1 cellular context compared by ENCODE assay signal in the genomic region with DNA sequence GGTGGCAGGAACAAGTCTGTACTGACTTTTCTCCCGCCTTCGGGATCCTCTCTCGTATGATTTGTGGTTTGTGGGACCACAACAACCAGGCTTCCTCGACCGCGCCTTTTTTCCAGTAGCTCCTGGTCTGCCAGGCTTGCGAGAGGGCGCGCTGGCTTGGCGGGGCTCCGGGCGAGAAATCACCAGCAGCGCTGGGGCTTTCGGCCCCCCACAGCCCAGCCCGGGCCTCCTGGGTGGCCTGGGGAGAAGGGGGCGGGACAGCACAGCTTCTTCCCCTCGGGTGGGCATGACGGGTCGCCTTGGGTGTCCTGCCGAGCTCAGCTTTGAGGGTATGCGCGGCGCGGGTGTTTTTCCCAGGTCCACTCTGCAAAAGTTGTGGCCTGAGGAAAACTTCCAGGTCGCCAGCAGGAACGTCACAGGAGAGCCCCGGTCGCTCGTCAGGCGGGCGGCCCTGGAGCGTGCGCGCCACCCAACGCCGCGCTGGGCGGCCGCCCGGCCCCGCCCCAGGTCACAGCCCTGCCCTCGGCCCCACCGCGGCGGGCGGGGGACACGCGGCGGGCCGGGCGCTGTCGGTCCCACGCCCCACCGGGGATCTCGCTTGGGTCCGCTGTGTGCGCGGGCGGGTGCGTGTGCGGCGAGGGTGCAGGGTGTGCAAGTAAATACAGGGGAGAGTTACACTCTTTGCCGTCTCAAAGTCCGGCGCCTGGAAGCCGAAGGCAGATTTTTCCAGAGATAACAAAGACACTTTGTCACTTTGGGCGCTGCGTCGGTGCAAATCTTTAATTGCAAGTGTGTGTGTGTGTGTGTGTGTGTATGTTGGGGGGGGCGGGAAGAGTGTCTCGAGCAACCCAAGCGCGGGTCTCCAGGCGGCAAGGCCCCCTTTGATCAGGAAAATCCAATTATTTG.
TF ChIP-seq lines count a peak whose summit lies in the region.

No MANE protein-coding gene starts in this region.

TF ChIP-seq in HepG2, 621 proteins besides CTCF, POLR2A, EP300 and RAD21 (continued from another document and continues in another):
- TF ChIP-seq, protein P1, sequence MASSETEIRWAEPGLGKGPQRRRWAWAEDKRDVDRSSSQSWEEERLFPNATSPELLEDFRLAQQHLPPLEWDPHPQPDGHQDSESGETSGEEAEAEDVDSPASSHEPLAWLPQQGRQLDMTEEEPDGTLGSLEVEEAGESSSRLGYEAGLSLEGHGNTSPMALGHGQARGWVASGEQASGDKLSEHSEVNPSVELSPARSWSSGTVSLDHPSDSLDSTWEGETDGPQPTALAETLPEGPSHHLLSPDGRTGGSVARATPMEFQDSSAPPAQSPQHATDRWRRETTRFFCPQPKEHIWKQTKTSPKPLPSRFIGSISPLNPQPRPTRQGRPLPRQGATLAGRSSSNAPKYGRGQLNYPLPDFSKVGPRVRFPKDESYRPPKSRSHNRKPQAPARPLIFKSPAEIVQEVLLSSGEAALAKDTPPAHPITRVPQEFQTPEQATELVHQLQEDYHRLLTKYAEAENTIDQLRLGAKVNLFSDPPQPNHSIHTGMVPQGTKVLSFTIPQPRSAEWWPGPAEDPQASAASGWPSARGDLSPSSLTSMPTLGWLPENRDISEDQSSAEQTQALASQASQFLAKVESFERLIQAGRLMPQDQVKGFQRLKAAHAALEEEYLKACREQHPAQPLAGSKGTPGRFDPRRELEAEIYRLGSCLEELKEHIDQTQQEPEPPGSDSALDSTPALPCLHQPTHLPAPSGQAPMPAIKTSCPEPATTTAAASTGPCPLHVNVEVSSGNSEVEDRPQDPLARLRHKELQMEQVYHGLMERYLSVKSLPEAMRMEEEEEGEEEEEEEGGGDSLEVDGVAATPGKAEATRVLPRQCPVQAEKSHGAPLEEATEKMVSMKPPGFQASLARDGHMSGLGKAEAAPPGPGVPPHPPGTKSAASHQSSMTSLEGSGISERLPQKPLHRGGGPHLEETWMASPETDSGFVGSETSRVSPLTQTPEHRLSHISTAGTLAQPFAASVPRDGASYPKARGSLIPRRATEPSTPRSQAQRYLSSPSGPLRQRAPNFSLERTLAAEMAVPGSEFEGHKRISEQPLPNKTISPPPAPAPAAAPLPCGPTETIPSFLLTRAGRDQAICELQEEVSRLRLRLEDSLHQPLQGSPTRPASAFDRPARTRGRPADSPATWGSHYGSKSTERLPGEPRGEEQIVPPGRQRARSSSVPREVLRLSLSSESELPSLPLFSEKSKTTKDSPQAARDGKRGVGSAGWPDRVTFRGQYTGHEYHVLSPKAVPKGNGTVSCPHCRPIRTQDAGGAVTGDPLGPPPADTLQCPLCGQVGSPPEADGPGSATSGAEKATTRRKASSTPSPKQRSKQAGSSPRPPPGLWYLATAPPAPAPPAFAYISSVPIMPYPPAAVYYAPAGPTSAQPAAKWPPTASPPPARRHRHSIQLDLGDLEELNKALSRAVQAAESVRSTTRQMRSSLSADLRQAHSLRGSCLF (CRISPR knock-in tag; IDR thresholded peaks at IDR 0.05; ENCODE audit: borderline replicate concordance), result 0 out of 2 replicates have a peak, but pooled peaks have one; percentile 73
- TF ChIP-seq, protein P2, sequence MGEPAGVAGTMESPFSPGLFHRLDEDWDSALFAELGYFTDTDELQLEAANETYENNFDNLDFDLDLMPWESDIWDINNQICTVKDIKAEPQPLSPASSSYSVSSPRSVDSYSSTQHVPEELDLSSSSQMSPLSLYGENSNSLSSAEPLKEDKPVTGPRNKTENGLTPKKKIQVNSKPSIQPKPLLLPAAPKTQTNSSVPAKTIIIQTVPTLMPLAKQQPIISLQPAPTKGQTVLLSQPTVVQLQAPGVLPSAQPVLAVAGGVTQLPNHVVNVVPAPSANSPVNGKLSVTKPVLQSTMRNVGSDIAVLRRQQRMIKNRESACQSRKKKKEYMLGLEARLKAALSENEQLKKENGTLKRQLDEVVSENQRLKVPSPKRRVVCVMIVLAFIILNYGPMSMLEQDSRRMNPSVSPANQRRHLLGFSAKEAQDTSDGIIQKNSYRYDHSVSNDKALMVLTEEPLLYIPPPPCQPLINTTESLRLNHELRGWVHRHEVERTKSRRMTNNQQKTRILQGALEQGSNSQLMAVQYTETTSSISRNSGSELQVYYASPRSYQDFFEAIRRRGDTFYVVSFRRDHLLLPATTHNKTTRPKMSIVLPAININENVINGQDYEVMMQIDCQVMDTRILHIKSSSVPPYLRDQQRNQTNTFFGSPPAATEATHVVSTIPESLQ (CRISPR knock-in tag; conservative IDR thresholded peaks at IDR 0.05), result 0 out of 2 replicates have a peak, but pooled peaks have one; percentile 81
- TF ChIP-seq FOXA1 (IDR thresholded peaks at IDR 0.05) (peak; percentile 67; the same call in 1 of the 2 replicates), FOXA1 (CRISPR knock-in tag; IDR thresholded peaks at IDR 0.05) (peak; percentile 91), ARNTL (CRISPR knock-in tag; IDR thresholded peaks at IDR 0.05) (peak; percentile 6; the same call in 1 of the 2 replicates), NPAS2 (CRISPR knock-in tag; IDR thresholded peaks at IDR 0.05; ENCODE audit: borderline replicate concordance) (0 out of 2 replicates have a peak, but pooled peaks have one; percentile 1), RARG (CRISPR knock-in tag; IDR thresholded peaks at IDR 0.05; ENCODE audit: low read depth) (no peak; the same call in 1 of the 2 replicates), ZKSCAN8 (CRISPR knock-in tag; IDR thresholded peaks at IDR 0.05; ENCODE audit: borderline replicate concordance) (no peak; the same call in 1 of the 2 replicates), ZNF10 (CRISPR knock-in tag; IDR thresholded peaks at IDR 0.05; ENCODE audit: borderline replicate concordance, low read depth) (no peak), ZNF883 (CRISPR knock-in tag; IDR thresholded peaks at IDR 0.05; ENCODE audit: not compliant biosample characterization) (no peak), NR2C2 (CRISPR knock-in tag; IDR thresholded peaks at IDR 0.05; ENCODE audit: borderline replicate concordance) (peak; percentile 82), ZNF652 (CRISPR knock-in tag; IDR thresholded peaks at IDR 0.05; ENCODE audit: borderline replicate concordance, low read depth) (no peak), SKI (IDR thresholded peaks at IDR 0.05; ENCODE audit: partially characterized antibody) (peak; percentile 96), MIXL1 (CRISPR knock-in tag; IDR thresholded peaks at IDR 0.05) (no peak), KLF9 (CRISPR knock-in tag; IDR thresholded peaks at IDR 0.05; ENCODE audit: low read depth) (no peak), PAX8 (CRISPR knock-in tag; IDR thresholded peaks at IDR 0.05; ENCODE audit: borderline replicate concordance) (no peak), HNRNPLL (IDR thresholded peaks at IDR 0.05; ENCODE audit: low read depth, low read length, poor library complexity, severe bottlenecking) (peak; percentile 89), FIP1L1 (IDR thresholded peaks at IDR 0.05; ENCODE audit: borderline replicate concordance, insufficient read depth, low read depth, low read length) (no peak; the same call in 1 of the 2 replicates)
- TF ChIP-seq, protein P3, sequence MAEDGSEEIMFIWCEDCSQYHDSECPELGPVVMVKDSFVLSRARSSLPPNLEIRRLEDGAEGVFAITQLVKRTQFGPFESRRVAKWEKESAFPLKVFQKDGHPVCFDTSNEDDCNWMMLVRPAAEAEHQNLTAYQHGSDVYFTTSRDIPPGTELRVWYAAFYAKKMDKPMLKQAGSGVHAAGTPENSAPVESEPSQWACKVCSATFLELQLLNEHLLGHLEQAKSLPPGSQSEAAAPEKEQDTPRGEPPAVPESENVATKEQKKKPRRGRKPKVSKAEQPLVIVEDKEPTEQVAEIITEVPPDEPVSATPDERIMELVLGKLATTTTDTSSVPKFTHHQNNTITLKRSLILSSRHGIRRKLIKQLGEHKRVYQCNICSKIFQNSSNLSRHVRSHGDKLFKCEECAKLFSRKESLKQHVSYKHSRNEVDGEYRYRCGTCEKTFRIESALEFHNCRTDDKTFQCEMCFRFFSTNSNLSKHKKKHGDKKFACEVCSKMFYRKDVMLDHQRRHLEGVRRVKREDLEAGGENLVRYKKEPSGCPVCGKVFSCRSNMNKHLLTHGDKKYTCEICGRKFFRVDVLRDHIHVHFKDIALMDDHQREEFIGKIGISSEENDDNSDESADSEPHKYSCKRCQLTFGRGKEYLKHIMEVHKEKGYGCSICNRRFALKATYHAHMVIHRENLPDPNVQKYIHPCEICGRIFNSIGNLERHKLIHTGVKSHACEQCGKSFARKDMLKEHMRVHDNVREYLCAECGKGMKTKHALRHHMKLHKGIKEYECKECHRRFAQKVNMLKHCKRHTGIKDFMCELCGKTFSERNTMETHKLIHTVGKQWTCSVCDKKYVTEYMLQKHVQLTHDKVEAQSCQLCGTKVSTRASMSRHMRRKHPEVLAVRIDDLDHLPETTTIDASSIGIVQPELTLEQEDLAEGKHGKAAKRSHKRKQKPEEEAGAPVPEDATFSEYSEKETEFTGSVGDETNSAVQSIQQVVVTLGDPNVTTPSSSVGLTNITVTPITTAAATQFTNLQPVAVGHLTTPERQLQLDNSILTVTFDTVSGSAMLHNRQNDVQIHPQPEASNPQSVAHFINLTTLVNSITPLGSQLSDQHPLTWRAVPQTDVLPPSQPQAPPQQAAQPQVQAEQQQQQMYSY (CRISPR knock-in tag; IDR thresholded peaks at IDR 0.05), result no peak
- TF ChIP-seq, protein P4, sequence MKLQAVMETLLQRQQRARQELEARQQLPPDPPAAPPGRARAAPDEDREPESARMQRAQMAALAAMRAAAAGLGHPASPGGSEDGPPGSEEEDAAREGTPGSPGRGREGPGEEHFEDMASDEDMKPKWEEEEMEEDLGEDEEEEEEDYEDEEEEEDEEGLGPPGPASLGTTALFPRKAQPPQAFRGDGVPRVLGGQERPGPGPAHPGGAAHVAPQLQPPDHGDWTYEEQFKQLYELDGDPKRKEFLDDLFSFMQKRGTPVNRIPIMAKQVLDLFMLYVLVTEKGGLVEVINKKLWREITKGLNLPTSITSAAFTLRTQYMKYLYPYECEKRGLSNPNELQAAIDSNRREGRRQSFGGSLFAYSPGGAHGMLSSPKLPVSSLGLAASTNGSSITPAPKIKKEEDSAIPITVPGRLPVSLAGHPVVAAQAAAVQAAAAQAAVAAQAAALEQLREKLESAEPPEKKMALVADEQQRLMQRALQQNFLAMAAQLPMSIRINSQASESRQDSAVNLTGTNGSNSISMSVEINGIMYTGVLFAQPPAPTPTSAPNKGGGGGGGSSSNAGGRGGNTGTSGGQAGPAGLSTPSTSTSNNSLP (IDR thresholded peaks at IDR 0.05; ENCODE audit: low read depth, low read length), result no peak
- TF ChIP-seq, protein P5, sequence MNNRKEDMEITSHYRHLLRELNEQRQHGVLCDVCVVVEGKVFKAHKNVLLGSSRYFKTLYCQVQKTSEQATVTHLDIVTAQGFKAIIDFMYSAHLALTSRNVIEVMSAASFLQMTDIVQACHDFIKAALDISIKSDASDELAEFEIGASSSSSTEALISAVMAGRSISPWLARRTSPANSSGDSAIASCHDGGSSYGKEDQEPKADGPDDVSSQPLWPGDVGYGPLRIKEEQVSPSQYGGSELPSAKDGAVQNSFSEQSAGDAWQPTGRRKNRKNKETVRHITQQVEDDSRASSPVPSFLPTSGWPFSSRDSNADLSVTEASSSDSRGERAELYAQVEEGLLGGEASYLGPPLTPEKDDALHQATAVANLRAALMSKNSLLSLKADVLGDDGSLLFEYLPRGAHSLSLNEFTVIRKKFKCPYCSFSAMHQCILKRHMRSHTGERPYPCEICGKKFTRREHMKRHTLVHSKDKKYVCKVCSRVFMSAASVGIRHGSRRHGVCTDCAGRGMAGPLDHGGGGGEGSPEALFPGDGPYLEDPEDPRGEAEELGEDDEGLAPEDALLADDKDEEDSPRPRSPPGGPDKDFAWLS (CRISPR knock-in tag; IDR thresholded peaks at IDR 0.05; ENCODE audit: borderline replicate concordance), result no peak
- TF ChIP-seq, protein P6, sequence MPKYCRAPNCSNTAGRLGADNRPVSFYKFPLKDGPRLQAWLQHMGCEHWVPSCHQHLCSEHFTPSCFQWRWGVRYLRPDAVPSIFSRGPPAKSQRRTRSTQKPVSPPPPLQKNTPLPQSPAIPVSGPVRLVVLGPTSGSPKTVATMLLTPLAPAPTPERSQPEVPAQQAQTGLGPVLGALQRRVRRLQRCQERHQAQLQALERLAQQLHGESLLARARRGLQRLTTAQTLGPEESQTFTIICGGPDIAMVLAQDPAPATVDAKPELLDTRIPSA (CRISPR knock-in tag; IDR thresholded peaks at IDR 0.05; ENCODE audit: borderline replicate concordance), result no peak
- TF ChIP-seq, protein P7, sequence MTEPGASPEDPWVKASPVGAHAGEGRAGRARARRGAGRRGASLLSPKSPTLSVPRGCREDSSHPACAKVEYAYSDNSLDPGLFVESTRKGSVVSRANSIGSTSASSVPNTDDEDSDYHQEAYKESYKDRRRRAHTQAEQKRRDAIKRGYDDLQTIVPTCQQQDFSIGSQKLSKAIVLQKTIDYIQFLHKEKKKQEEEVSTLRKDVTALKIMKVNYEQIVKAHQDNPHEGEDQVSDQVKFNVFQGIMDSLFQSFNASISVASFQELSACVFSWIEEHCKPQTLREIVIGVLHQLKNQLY (CRISPR knock-in tag; IDR thresholded peaks at IDR 0.05), result no peak
- TF ChIP-seq, protein P8, sequence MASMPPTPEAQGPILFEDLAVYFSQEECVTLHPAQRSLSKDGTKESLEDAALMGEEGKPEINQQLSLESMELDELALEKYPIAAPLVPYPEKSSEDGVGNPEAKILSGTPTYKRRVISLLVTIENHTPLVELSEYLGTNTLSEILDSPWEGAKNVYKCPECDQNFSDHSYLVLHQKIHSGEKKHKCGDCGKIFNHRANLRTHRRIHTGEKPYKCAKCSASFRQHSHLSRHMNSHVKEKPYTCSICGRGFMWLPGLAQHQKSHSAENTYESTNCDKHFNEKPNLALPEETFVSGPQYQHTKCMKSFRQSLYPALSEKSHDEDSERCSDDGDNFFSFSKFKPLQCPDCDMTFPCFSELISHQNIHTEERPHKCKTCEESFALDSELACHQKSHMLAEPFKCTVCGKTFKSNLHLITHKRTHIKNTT (CRISPR knock-in tag; IDR thresholded peaks at IDR 0.05), result no peak
- TF ChIP-seq, protein P9, sequence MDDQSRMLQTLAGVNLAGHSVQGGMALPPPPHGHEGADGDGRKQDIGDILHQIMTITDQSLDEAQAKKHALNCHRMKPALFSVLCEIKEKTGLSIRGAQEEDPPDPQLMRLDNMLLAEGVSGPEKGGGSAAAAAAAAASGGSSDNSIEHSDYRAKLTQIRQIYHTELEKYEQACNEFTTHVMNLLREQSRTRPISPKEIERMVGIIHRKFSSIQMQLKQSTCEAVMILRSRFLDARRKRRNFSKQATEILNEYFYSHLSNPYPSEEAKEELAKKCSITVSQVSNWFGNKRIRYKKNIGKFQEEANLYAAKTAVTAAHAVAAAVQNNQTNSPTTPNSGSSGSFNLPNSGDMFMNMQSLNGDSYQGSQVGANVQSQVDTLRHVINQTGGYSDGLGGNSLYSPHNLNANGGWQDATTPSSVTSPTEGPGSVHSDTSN (CRISPR knock-in tag; IDR thresholded peaks at IDR 0.05; ENCODE audit: borderline replicate concordance), result no peak
